17 cellular contexts compared by ENCODE assay signal in genomic region chr9:135369401-135369800, GRCh38.
DNase-seq lines count a peak whose midpoint lies in the region; ATAC-seq and TF ChIP-seq lines count a peak whose summit lies in the region.
"Had no signal": no experiment of that assay in that cellular context is flagged by ENCODE, and none has a peak within 500 bp of the region (broad histone marks: within the 10 kb centered on the region; RNA-seq: fewer than 3 reads in every experiment).

No MANE protein-coding gene starts in this region.

- dilution Hi-C loops in IMR-90 (cut with HindIII; ENCODE audit: low sequenced_read_pairs, unreplicated experiment): no loop called here

- H2BK120ac ChIP-seq in IMR-90 (ENCODE audit: low read depth, low read length): no peak overlapping the region

- in situ Hi-C loops in IMR-90 (cut with MboI; ENCODE audit: low sequenced_read_pairs): no loop called here

- no peak overlapping the region for H2BK20ac ChIP-seq in IMR-90 (ENCODE audit: low read depth, low read length)

- no peak overlapping the region for H2AK9ac ChIP-seq in IMR-90 (replicated peaks; ENCODE audit: low read depth, low read length, poor library complexity)

- H3K4me2 ChIP-seq in IMR-90 (ENCODE audit: low read depth, low read length): no peak overlapping the region

- H3K9me3 ChIP-seq in IMR-90 (ENCODE audit: control insufficient read depth, insufficient read depth, low read length) (peaks cover 5% of the 10 kb centered on the region; the same call in 1 of the 2 replicates), right cardiac atrium (ENCODE audit: control insufficient read depth, low read length) (no peaks in the 10 kb centered on the region)
- H3K9me3 ChIP-seq: SJCRH30 had no signal

- no peak overlapping the region for H2AFZ ChIP-seq in IMR-90 (replicated peaks; ENCODE audit: low read length, poor library complexity)

- no peak overlapping the region for H3K4ac ChIP-seq in IMR-90 (ENCODE audit: low read depth, low read length)

- no peaks in the 10 kb centered on the region for H3K9me1 ChIP-seq in IMR-90 (ENCODE audit: insufficient read depth, low read length)

- no peak overlapping the region for H3K27ac ChIP-seq in IMR-90 (ENCODE audit: insufficient read depth, low read length)
- no peak overlapping the region for H3K27ac ChIP-seq in RWPE1
- H3K27ac ChIP-seq in epithelial cell of prostate: no peak overlapping the region
- no peak overlapping the region for H3K27ac ChIP-seq in right cardiac atrium (ENCODE audit: low read length)
- H3K27ac ChIP-seq: SJCRH30 had no signal

- H3K23ac ChIP-seq in IMR-90 (ENCODE audit: low read depth, low read length): no peak overlapping the region

- CTCF ChIA-PET in IMR-90 (lab: Yijun Ruan, JAX) (no interaction called here), RWPE1 (lab: Yijun Ruan, JAX) (interaction anchor here (0.7 to 1.2 kb wide), 2 partner anchors 283 to 664 kb away, joined by 3 to 4 read pairs; no protein-coding TSS in a partner anchor)

- H3K18ac ChIP-seq in IMR-90 (ENCODE audit: low read depth, low read length): no peak overlapping the region

- H3K36me3 ChIP-seq in IMR-90 (ENCODE audit: control insufficient read depth, insufficient read depth, low read length): no peaks in the 10 kb centered on the region
- H3K36me3 ChIP-seq: SJCRH30 had no signal

- H3K4me3 ChIP-seq in IMR-90 (ENCODE audit: insufficient read depth, low read depth, low read length) (no peak overlapping the region), right cardiac atrium (ENCODE audit: low read length) (no peak overlapping the region)
- H3K4me3 ChIP-seq: SJCRH30 had no signal

- no peak overlapping the region for H4K8ac ChIP-seq in IMR-90 (ENCODE audit: low read depth in 2 of 2, low read length in 2 of 2)

- no peak overlapping the region for H2BK5ac ChIP-seq in IMR-90 (ENCODE audit: low read depth, low read length, poor library complexity, severe bottlenecking)

- H3K56ac ChIP-seq in IMR-90 (ENCODE audit: extremely low read depth, insufficient read depth, low read length): no peak overlapping the region

- no peaks in the 10 kb centered on the region for H3K79me1 ChIP-seq in IMR-90 (ENCODE audit: low read depth in 1 of 2, low read length in 2 of 2)

- H2BK15ac ChIP-seq in IMR-90 (ENCODE audit: low read depth, low read length): no peak overlapping the region

- ATAC-seq in IMR-90 (ENCODE audit: low read depth) (no peak), GM19467 (IDR thresholded peaks at IDR 0.05; ENCODE audit: unreplicated experiment) (no peak), left ventricle myocardium superior (no peak), HG02798 (IDR thresholded peaks at IDR 0.05; ENCODE audit: poor library complexity, unreplicated experiment) (no peak), right cardiac atrium (no peak)

- TF ChIP-seq RAD21 in IMR-90 (IDR thresholded peaks at IDR 0.05; ENCODE audit: low read length): no peak

- H3K9ac ChIP-seq in IMR-90 (ENCODE audit: low read depth, low read length): no peak overlapping the region

- no TSS peak for BruUV-seq in IMR-90 (replicated peaks; lab: Mats Ljungman, UMichigan)

- intact Hi-C loops in IMR-90 (cut with micrococcal nuclease) (no loop called here), left ventricle myocardium superior (cut with micrococcal nuclease) (no loop called here), right cardiac atrium (cut with DNase I) (no loop called here)

- H2AK5ac ChIP-seq in IMR-90 (ENCODE audit: low read depth, low read length): no peak overlapping the region

- POLR2A ChIA-PET in IMR-90 (lab: Charles Lee; ENCODE audit: unreplicated experiment) (no interaction called here), RWPE1 (lab: Yijun Ruan, JAX; ENCODE audit: low non-redundant PET) (interaction anchor here (0.5 to 0.6 kb wide), 3 partner anchors 23 to 1071 kb away, joined by 4 to 8 read pairs (median 7); no protein-coding TSS in a partner anchor)

- H4K20me1 ChIP-seq in IMR-90 (ENCODE audit: insufficient read depth, low read length): no peaks in the 10 kb centered on the region

- H4K91ac ChIP-seq in IMR-90 (ENCODE audit: insufficient read depth, low read depth, low read length): no peak overlapping the region

- H3K27me3 ChIP-seq in IMR-90 (ENCODE audit: control insufficient read depth, insufficient read depth, low read length) (no peaks in the 10 kb centered on the region), right cardiac atrium (ENCODE audit: control insufficient read depth, insufficient read depth) (no peaks in the 10 kb centered on the region)

- no peak for TF ChIP-seq CTCF in IMR-90 (conservative IDR thresholded peaks at IDR 0.05; ENCODE audit: low read depth, low read length)
- TF ChIP-seq CTCF in RWPE1 (conservative IDR thresholded peaks at IDR 0.05; ENCODE audit: low read depth): no peak

- DNase-seq in IMR-90 (no peak), RWPE1 (ENCODE audit: low spot score) (peak; percentile 47), epithelial cell of prostate (ENCODE audit: low read depth, low spot score) (peak; percentile 36), left ventricle myocardium superior (no peak), right cardiac atrium (no peak)
- DNase-seq: Calu3; CD4-positive, alpha-beta memory T cell; DMS53; GOT3; MV-4-11; NCI-H1417; NCI-H187 treated with DMSO at 0.1 percent for 48 hours; NK-92 treated with Interleukin-12 subunit alpha and Interleukin-12 subunit beta, amount 100 ng/mL, for 24 hours; RPMI8226; SJCRH30 had no signal

- no peak overlapping the region for H4K5ac ChIP-seq in IMR-90 (ENCODE audit: low read depth, low read length)

- H3K14ac ChIP-seq in IMR-90 (replicated peaks; ENCODE audit: low read depth, low read length): no peak overlapping the region

- no peaks in the 10 kb centered on the region for H3K4me1 ChIP-seq in IMR-90 (ENCODE audit: control insufficient read depth, insufficient read depth, low read length)
- no peaks in the 10 kb centered on the region for H3K4me1 ChIP-seq in right cardiac atrium (ENCODE audit: control insufficient read depth, insufficient read depth, low read length)
- H3K4me1 ChIP-seq: SJCRH30 had no signal

- no peak for TF ChIP-seq POLR2A in IMR-90 (IDR thresholded peaks at IDR 0.05; ENCODE audit: low read depth, low read length)

TF ChIP-seq in IMR-90, 13 proteins besides CTCF, POLR2A, EP300 and RAD21:
- TF ChIP-seq CHD1 (IDR thresholded peaks at IDR 0.05; ENCODE audit: low read depth, low read length): no peak
- 0 out of 2 replicates have a peak, but pooled peaks have one; percentile 8 for TF ChIP-seq MAFK (IDR thresholded peaks at IDR 0.05; ENCODE audit: low read depth, low read length)

Comparison
In these comparisons a context has a peak if more than half of its experiments do, and no peak if none do; other contexts are left out.
1. DNase-seq: peak in RWPE1 (single experiment) and epithelial cell of prostate (single experiment); none in IMR-90 (single experiment), left ventricle myocardium superior (single experiment) and right cardiac atrium (0 of 3).